Comparison of ENCODE assay signal across 1 cellular context in the genomic region with DNA sequence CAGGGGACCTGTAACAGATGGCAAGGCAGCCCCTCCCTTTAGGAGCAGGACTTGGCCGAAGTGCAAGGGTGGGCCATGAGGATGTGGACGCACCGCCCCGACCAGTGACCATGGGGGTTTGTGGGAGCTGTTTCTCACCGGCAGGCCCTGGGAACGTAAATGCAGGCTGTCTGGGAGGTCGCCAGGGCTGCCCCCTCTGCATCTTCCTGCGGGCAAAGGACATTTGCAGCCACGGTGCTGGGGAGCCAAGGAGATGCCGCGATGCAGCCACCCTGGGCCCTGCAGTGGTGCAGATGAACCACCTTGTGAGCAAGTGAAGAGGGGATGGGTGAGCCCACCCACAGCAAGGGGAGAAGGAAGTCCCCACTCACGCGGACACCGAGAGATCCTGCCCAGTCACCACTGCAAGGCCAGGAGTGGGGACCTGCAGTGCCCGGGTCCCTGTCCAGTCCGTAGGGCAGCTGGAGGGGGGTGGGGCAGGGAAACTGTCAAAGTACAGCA.
TF ChIP-seq lines count a peak whose summit lies in the region.

No MANE protein-coding gene starts in this region.

TF ChIP-seq in H1, 55 proteins besides CTCF, POLR2A, EP300 and RAD21:
- TF ChIP-seq EGR1 (IDR thresholded peaks at IDR 0.05; ENCODE audit: borderline replicate concordance, low read depth, low read length) = no peak
- TF ChIP-seq, protein P1, sequence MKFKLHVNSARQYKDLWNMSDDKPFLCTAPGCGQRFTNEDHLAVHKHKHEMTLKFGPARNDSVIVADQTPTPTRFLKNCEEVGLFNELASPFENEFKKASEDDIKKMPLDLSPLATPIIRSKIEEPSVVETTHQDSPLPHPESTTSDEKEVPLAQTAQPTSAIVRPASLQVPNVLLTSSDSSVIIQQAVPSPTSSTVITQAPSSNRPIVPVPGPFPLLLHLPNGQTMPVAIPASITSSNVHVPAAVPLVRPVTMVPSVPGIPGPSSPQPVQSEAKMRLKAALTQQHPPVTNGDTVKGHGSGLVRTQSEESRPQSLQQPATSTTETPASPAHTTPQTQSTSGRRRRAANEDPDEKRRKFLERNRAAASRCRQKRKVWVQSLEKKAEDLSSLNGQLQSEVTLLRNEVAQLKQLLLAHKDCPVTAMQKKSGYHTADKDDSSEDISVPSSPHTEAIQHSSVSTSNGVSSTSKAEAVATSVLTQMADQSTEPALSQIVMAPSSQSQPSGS (IDR thresholded peaks at IDR 0.05; ENCODE audit: low read length) = no peak
